8 cellular contexts compared by ENCODE assay signal in genomic region chr4:184825394-184826314, GRCh38. TPM values are rescaled to one million over a fixed set of nuclear protein-coding genes. Genes with fewer than 3 reads are reported as not detected.
DNase-seq lines count a peak whose midpoint lies in the region; ATAC-seq lines count a peak whose summit lies in the region.

Gene ACSL1 (minus strand): TSS chr4:184825968. CDS start chr4:184803514, 22,454 bp downstream.

- H2BK5ac ChIP-seq in mesenchymal stem cell (ENCODE audit: low read depth, low read length, poor library complexity, severe bottlenecking), result no peak within 1 kb of the TSS

- peak within 1 kb of the TSS in 1 of 2 experiments; percentile 16 for H3K23ac ChIP-seq in mesenchymal stem cell (ENCODE audit: low read length in 2 of 2)

- H3K18ac ChIP-seq in mesenchymal stem cell (ENCODE audit: low read depth in 1 of 2, low read length in 2 of 2), result peak within 1 kb of the TSS; percentile 59 to 62

- H3K27ac ChIP-seq in mesenchymal stem cell (ENCODE audit: low read length, poor library complexity, severe bottlenecking), result no peak within 1 kb of the TSS

- no peaks in the 10 kb centered on the region for H3K9me3 ChIP-seq in mesenchymal stem cell (ENCODE audit: control insufficient read depth, low read length)

- peak within 1 kb of the TSS; percentile 87 for H3K9ac ChIP-seq in mesenchymal stem cell (ENCODE audit: low read length)

- H3K14ac ChIP-seq in mesenchymal stem cell (ENCODE audit: low read length in 2 of 2), result no peak within 1 kb of the TSS

- peaks cover 13% of the 10 kb centered on the region for H3K4me1 ChIP-seq in mesenchymal stem cell (ENCODE audit: control insufficient read depth, insufficient read depth, low read depth, low read length)

- H3K27me3 ChIP-seq in mesenchymal stem cell (ENCODE audit: control insufficient read depth in 1 of 2, insufficient read depth in 1 of 2, low read length in 2 of 2), result no peaks in the 10 kb centered on the region

- H4K91ac ChIP-seq in mesenchymal stem cell (ENCODE audit: low read length), result peak within 1 kb of the TSS; percentile 39

- H3K4ac ChIP-seq in mesenchymal stem cell (ENCODE audit: low read depth in 1 of 2, low read length in 2 of 2), result no peak within 1 kb of the TSS

- H2AFZ ChIP-seq in mesenchymal stem cell (ENCODE audit: low read depth, low read length), result peak within 1 kb of the TSS; percentile 73

- no peaks in the 10 kb centered on the region for H3K36me3 ChIP-seq in mesenchymal stem cell (ENCODE audit: control insufficient read depth in 1 of 2, insufficient read depth in 2 of 2, low read depth in 1 of 2, low read length in 2 of 2)

- H2BK12ac ChIP-seq in mesenchymal stem cell (ENCODE audit: low read length in 2 of 2), result no peak within 1 kb of the TSS

- DNase-seq in AG08395 (ENCODE audit: low spot score) (peak; percentile 96), NCI-H748 treated with DMSO at 0.1 percent for 48 hours (lab: John Stamatoyannopoulos, UW) (peak; percentile 21), mesenchymal stem cell (peak; percentile 64)
- peak; percentile 49 to 66 for DNase-seq in activated CD8-positive, alpha-beta memory T cell treated with anti-CD3 and anti-CD28 coated beads for 1 hour (ENCODE audit: extremely low read depth in 1 of 2, low read depth in 1 of 2)
- peak; percentile 66 for DNase-seq in effector CD8-positive, alpha-beta T cell (lab: John Stamatoyannopoulos, UW)
- peak; percentile 56 for DNase-seq in stimulated activated CD8-positive, alpha-beta memory T cell treated with anti-CD3 and anti-CD28 coated beads, Interleukin-15, amount 100 ng/mL, for 1 hour (ENCODE audit: low read depth)

- H3K4me2 ChIP-seq in mesenchymal stem cell (ENCODE audit: low read length, poor library complexity, severe bottlenecking), result peak within 1 kb of the TSS; percentile 99

- no peak within 1 kb of the TSS for H2AK5ac ChIP-seq in mesenchymal stem cell (ENCODE audit: low read length, severe bottlenecking)

- peak within 1 kb of the TSS; percentile 48 for H2BK15ac ChIP-seq in mesenchymal stem cell (ENCODE audit: low read depth, poor library complexity, severe bottlenecking)

- peak within 1 kb of the TSS; percentile 67 for H4K8ac ChIP-seq in mesenchymal stem cell (ENCODE audit: low read length)

- under 1% methylated on average over 102 of the region's 139 CpGs for WGBS in mesenchymal stem cell

- peak within 1 kb of the TSS; percentile 84 to 86 for H3K4me3 ChIP-seq in mesenchymal stem cell (ENCODE audit: insufficient read depth in 1 of 2, low read depth in 1 of 2, low read length in 2 of 2)

- no peak within 1 kb of the TSS for H2BK120ac ChIP-seq in mesenchymal stem cell (ENCODE audit: low read depth, low read length)

- H3K79me1 ChIP-seq in mesenchymal stem cell (replicated peaks; ENCODE audit: low read length, poor library complexity, severe bottlenecking), result peaks cover 5% of the 10 kb centered on the region

- peak; percentile 71 for ATAC-seq in GM18867 (IDR thresholded peaks at IDR 0.05; ENCODE audit: unreplicated experiment)
- ATAC-seq in HG03095 (IDR thresholded peaks at IDR 0.05; ENCODE audit: unreplicated experiment), result peak; percentile 64

RNA-seq across cellular contexts. Expression of gene ACSL1, which starts in this region (rescaled TPM):
- 4.3 TPM for polyA plus RNA-seq in mesenchymal stem cell (2013, experiment 1 of 2)
- polyA plus RNA-seq in mesenchymal stem cell (2013, experiment 2 of 2), result 4.5 TPM

Comparison
In these comparisons a context has a peak if more than half of its experiments do, and no peak if none do; other contexts are left out.
1. DNase-seq: peak in every context shown above with its lines; median percentile 96 in AG08395; 66 in effector CD8-positive, alpha-beta T cell; 64 in mesenchymal stem cell; 58 in activated CD8-positive, alpha-beta memory T cell treated with anti-CD3 and anti-CD28 coated beads for 1 hour; 56 in stimulated activated CD8-positive, alpha-beta memory T cell treated with anti-CD3 and anti-CD28 coated beads, Interleukin-15, amount 100 ng/mL, for 1 hour; 21 in NCI-H748 treated with DMSO at 0.1 percent for 48 hours.